ENCODE assay signal across 2 cellular contexts in the genomic region with DNA sequence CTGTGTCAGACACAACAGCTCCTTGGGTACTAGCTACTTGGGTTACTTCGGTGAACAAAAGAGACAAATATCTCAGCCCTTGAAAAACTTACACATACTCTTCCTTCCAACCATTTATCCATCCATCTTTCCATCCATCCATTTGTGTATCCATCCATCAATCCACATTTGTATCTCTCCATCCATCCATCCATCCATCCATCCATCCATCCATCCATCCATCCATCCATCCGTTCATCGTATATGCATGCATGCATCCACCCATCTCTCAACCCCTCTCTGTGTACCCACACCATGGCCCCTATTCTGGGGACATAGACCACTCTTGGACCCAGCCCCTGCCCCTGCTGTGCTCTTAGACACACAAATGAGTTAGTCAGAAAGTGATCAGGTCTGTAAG.
TF ChIP-seq lines count a peak whose summit lies in the region.

No MANE protein-coding gene starts in this region.

TF ChIP-seq in HEK293, 187 proteins besides CTCF, POLR2A, EP300 and RAD21:
- TF ChIP-seq, protein P1, sequence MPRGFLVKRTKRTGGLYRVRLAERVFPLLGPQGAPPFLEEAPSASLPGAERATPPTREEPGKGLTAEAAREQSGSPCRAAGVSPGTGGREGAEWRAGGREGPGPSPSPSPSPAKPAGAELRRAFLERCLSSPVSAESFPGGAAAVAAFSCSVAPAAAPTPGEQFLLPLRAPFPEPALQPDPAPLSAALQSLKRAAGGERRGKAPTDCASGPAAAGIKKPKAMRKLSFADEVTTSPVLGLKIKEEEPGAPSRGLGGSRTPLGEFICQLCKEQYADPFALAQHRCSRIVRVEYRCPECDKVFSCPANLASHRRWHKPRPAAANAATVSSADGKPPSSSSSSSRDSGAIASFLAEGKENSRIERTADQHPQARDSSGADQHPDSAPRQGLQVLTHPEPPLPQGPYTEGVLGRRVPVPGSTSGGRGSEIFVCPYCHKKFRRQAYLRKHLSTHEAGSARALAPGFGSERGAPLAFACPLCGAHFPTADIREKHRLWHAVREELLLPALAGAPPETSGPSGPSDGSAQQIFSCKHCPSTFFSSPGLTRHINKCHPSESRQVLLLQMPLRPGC (tag by site-specific recombination; IDR thresholded peaks at IDR 0.05): no peak
- TF ChIP-seq ZXDB (tag by site-specific recombination; IDR thresholded peaks at IDR 0.05): no peak
- peak; percentile 98 for TF ChIP-seq ZNF366 (tag by site-specific recombination; conservative IDR thresholded peaks at IDR 0.05)
- peak; percentile 75; the same call in 1 of the 2 replicates for TF ChIP-seq ZBTB17 (tag by site-specific recombination; IDR thresholded peaks at IDR 0.05)
- TF ChIP-seq ZNF664 (tag by site-specific recombination; IDR thresholded peaks at IDR 0.05): no peak
- no peak for TF ChIP-seq YY1 (tag by site-specific recombination; IDR thresholded peaks at IDR 0.05)
- TF ChIP-seq, protein P2, sequence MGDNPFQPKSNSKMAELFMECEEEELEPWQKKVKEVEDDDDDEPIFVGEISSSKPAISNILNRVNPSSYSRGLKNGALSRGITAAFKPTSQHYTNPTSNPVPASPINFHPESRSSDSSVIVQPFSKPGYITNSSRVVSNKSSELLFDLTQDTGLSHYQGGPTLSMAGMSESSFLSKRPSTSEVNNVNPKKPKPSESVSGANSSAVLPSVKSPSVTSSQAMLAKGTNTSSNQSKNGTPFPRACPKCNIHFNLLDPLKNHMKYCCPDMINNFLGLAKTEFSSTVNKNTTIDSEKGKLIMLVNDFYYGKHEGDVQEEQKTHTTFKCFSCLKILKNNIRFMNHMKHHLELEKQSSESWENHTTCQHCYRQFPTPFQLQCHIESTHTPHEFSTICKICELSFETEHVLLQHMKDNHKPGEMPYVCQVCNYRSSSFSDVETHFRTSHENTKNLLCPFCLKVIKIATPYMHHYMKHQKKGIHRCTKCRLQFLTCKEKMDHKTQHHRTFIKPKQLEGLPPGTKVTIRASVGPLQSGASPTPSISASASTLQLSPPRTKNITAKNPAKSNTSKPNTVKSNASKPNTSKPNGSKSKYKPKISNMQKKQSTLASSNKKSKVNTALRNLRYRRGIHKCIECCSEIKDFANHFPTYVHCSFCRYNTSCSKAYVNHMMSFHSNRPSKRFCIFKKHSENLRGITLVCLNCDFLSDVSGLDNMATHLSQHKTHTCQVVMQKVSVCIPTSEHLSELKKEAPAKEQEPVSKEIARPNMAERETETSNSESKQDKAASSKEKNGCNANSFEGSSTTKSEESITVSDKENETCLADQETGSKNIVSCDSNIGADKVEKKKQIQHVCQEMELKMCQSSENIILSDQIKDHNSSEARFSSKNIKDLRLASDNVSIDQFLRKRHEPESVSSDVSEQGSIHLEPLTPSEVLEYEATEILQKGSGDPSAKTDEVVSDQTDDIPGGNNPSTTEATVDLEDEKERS (tag by site-specific recombination; IDR thresholded peaks at IDR 0.05): no peak

TF ChIP-seq in H1, 55 proteins besides CTCF, POLR2A, EP300 and RAD21:
- TF ChIP-seq CTBP2 (IDR thresholded peaks at IDR 0.05; ENCODE audit: borderline replicate concordance, insufficient read depth, insufficient read length, low read length) (no peak), SRF (IDR thresholded peaks at IDR 0.05; ENCODE audit: low read depth, low read length) (no peak), BACH1 (IDR thresholded peaks at IDR 0.05; ENCODE audit: low read length) (no peak), SIX5 (IDR thresholded peaks at IDR 0.05; ENCODE audit: low read depth, low read length) (no peak), YY1 (IDR thresholded peaks at IDR 0.05; ENCODE audit: low read depth, low read length) (no peak), NANOG (IDR thresholded peaks at IDR 0.05; ENCODE audit: insufficient read depth, low read depth, low read length, poor library complexity, severe bottlenecking) (no peak), EZH2 (IDR thresholded peaks at IDR 0.05; ENCODE audit: low read depth, low read length, severe bottlenecking) (no peak), CBX5 (IDR thresholded peaks at IDR 0.05; ENCODE audit: low read depth, low read length) (no peak), SP1 (IDR thresholded peaks at IDR 0.05; ENCODE audit: low read depth, low read length) (no peak), CHD1 (IDR thresholded peaks at IDR 0.05; ENCODE audit: low read depth, low read length) (no peak), CEBPB (IDR thresholded peaks at IDR 0.05; ENCODE audit: low read depth, low read length) (no peak), POLR2AphosphoS5 (IDR thresholded peaks at IDR 0.05; ENCODE audit: low read depth, low read length) (no peak), SIN3A (conservative IDR thresholded peaks at IDR 0.05 in 1 of 2, IDR thresholded peaks at IDR 0.05 in 1 of 2; ENCODE audit: low read depth in 1 of 2, low read length in 2 of 2) (no peak), SUZ12 (IDR thresholded peaks at IDR 0.05; ENCODE audit: low read length) (no peak), JUN (IDR thresholded peaks at IDR 0.05; ENCODE audit: low read depth, low read length) (no peak), KDM4A (IDR thresholded peaks at IDR 0.05; ENCODE audit: low read depth, low read length, severe bottlenecking) (no peak), RNF2 (IDR thresholded peaks at IDR 0.05; ENCODE audit: borderline replicate concordance, low read depth, low read length, missing control alignments, poor library complexity, severe bottlenecking) (no peak), PHF8 (conservative IDR thresholded peaks at IDR 0.05; ENCODE audit: low read depth, low read length) (no peak), GTF2F1 (IDR thresholded peaks at IDR 0.05; ENCODE audit: borderline replicate concordance, low read depth, low read length) (no peak)
- TF ChIP-seq, protein P3, sequence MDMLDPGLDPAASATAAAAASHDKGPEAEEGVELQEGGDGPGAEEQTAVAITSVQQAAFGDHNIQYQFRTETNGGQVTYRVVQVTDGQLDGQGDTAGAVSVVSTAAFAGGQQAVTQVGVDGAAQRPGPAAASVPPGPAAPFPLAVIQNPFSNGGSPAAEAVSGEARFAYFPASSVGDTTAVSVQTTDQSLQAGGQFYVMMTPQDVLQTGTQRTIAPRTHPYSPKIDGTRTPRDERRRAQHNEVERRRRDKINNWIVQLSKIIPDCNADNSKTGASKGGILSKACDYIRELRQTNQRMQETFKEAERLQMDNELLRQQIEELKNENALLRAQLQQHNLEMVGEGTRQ (IDR thresholded peaks at IDR 0.05; ENCODE audit: low read length): no peak
